15 cellular contexts compared by ENCODE assay signal in genomic region chr18:73124165-73124564, GRCh38.
"Had no signal": no experiment of that assay in that cellular context is flagged by ENCODE, and none has a peak within 500 bp of the region (broad histone marks: within the 10 kb centered on the region; RNA-seq: fewer than 3 reads in every experiment).

No MANE protein-coding gene starts in this region.

- ATAC-seq: left cardiac atrium; naive thymus-derived CD4-positive, alpha-beta T cell had no signal

- H3K4me3 Mint-ChIP-seq: activated naive CD8-positive, alpha-beta T cell treated with anti-CD3 and anti-CD28 coated beads, Interleukin-2, amount 10 ng/mL, durations not matched to agents 7 days and 5 days; activated T-helper 1 cell treated with anti-CD3 and anti-CD28 coated beads, Interleukin-12 subunit alpha, Interleukin-12 subunit beta, Interleukin-2, Interleukin-4 antibody, amounts not matched to agents 30 ng/mL and 10 ng/mL and 1 ng/mL, durations not matched to agents 14 hours and 24 hours and 36 hours; naive thymus-derived CD4-positive, alpha-beta T cell had no signal

- H3K36me3 Mint-ChIP-seq: activated naive CD8-positive, alpha-beta T cell treated with anti-CD3 and anti-CD28 coated beads, Interleukin-2, amount 10 ng/mL, durations not matched to agents 7 days and 5 days; naive thymus-derived CD4-positive, alpha-beta T cell had no signal

- H3K4me1 Mint-ChIP-seq: activated naive CD8-positive, alpha-beta T cell treated with anti-CD3 and anti-CD28 coated beads, Interleukin-2, amount 10 ng/mL, durations not matched to agents 7 days and 5 days; naive thymus-derived CD4-positive, alpha-beta T cell had no signal

- H3K4me1 ChIP-seq: stomach, testis had no signal

- H3K27ac ChIP-seq: epithelial cell of prostate, stomach, testis had no signal

- H3K4me3 ChIP-seq: stomach, testis had no signal

- H3K27me3 Mint-ChIP-seq: activated naive CD8-positive, alpha-beta T cell treated with anti-CD3 and anti-CD28 coated beads, Interleukin-2, amount 10 ng/mL, durations not matched to agents 7 days and 5 days; naive thymus-derived CD4-positive, alpha-beta T cell had no signal

- H3K9me3 ChIP-seq: testis had no signal

- H3K36me3 ChIP-seq: stomach had no signal

- H3K27me3 ChIP-seq: stomach, testis had no signal

- H3K27ac Mint-ChIP-seq: activated naive CD8-positive, alpha-beta T cell treated with anti-CD3 and anti-CD28 coated beads, Interleukin-2, amount 10 ng/mL, durations not matched to agents 7 days and 5 days; activated T-helper 1 cell treated with anti-CD3 and anti-CD28 coated beads, Interleukin-12 subunit alpha, Interleukin-12 subunit beta, Interleukin-2, Interleukin-4 antibody, amounts not matched to agents 30 ng/mL and 10 ng/mL and 1 ng/mL, durations not matched to agents 14 hours and 24 hours and 36 hours; naive thymus-derived CD4-positive, alpha-beta T cell had no signal

- DNase-seq: activated CD4-positive, alpha-beta T cell treated with anti-CD3 and anti-CD28 coated beads, Interleukin-2, amount 50 U/mL, for 1 hour; activated CD8-positive, alpha-beta memory T cell treated with anti-CD3 and anti-CD28 coated beads for 24 hours; activated naive CD4-positive, alpha-beta T cell; activated naive CD8-positive, alpha-beta T cell treated with anti-CD3 and anti-CD28 coated beads, Interleukin-2, amount 10 ng/mL, durations not matched to agents 7 days and 5 days; aorta; hypothalamus; left cardiac atrium; naive thymus-derived CD4-positive, alpha-beta T cell; retina; stimulated activated CD4-positive, alpha-beta T cell treated with anti-CD3 and anti-CD28 coated beads, Interleukin-12 subunit alpha, Interleukin-12 subunit beta, amount 100 ng/mL, for 4 hours; stimulated activated CD4-positive, alpha-beta T cell treated with anti-CD3 and anti-CD28 coated beads, Interleukin-2, amount 100 ng/mL, for 24 hours; stomach; testis had no signal

- H3K9me3 Mint-ChIP-seq: activated naive CD8-positive, alpha-beta T cell treated with anti-CD3 and anti-CD28 coated beads, Interleukin-2, amount 10 ng/mL, durations not matched to agents 7 days and 5 days; activated T-helper 1 cell treated with anti-CD3 and anti-CD28 coated beads, Interleukin-12 subunit alpha, Interleukin-12 subunit beta, Interleukin-2, Interleukin-4 antibody, amounts not matched to agents 30 ng/mL and 10 ng/mL and 1 ng/mL, durations not matched to agents 14 hours and 24 hours and 36 hours had no signal
